In the genomic region with DNA sequence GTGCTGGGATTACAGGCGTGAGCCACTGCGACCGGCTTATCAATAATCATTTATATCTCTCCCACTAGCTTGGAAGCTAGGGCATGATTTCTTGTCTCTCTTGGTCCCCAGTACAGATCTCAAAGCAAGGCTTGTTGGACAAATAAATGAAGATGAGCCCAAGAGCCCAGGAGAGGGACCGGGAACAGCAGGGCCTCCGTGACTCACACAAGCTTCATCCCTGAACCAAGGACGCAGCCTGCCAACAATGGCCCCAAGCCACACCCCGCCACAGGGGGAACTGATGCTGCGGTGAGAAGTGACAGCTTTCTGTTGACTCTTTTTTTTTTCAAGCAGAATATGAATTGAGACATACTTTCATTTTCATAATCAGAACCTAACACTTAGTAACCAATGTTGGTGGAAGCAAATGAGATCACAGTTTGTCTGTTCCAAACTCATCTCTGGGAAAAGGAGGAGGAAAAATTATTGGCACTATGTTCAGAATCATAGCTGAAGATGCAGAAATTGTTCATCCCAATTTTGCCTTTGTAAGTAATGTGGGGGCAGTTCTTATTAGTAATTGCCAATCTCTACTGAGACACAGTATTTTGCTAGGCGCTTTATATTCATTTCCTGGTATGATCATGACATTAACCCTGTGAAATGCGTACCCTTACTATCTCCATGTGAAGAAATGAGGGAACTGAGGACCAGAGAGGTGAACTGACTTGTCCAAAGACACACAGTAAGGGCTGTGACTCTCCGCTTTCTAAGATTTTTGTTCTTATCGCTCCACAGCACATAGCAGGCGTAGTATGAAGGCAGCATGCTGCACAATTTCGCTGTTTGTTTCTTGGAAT, we compare ENCODE assay signal across 8 cellular contexts. TPM values are rescaled to one million over a fixed set of nuclear protein-coding genes. Genes with fewer than 3 reads are reported as not detected.
DNase-seq lines count a peak whose midpoint lies in the region; ATAC-seq, FAIRE-seq and TF ChIP-seq lines count a peak whose summit lies in the region.

No MANE protein-coding gene starts in this region.

- intact Hi-C loops in CD8-positive, alpha-beta T cell (cut with DNase I, micrococcal nuclease) = loop anchor here (1.0 to 10.0 kb wide), 5 partner anchors 55 to 1383 kb away; partner anchors contain the start of genes BNIP1 (in 1 of the 2) and ERGIC1 (in 1 of the 2)
- intact Hi-C loops in kidney (cut with DNase I) = no loop called here

- H3K4me3 Mint-ChIP-seq in CD8-positive, alpha-beta T cell = peak overlapping the region; percentile 59

- DNase-seq in CD8-positive, alpha-beta T cell = peak; percentile 67 to 91 (median 82)
- DNase-seq in T-helper 2 cell (peak; percentile 57 to 92 (median 82)), amniotic epithelial cell (ENCODE audit: low read depth) (peak; percentile 69), kidney (peak; percentile 93), cortex of kidney (lab: John Stamatoyannopoulos, UW) (no peak)
- DNase-seq in stimulated activated CD4-positive, alpha-beta T cell treated with anti-CD3 and anti-CD28 coated beads, Interleukin-4, amount 100 ng/mL, for 4 hours = peak; percentile 66 to 76

- H3K27ac ChIP-seq in CD8-positive, alpha-beta T cell (ENCODE audit: low read depth, low read length) = peak overlapping the region; percentile 82
- peak overlapping the region; percentile 39 to 77 for H3K27ac ChIP-seq in kidney (ENCODE audit: low read depth in 2 of 2, low read length in 2 of 2)

- no peak for FAIRE-seq in kidney (lab: Jason Lieb, UNC)

- ATAC-seq in CD8-positive, alpha-beta T cell = peak; percentile 79
- peak; percentile 74 for ATAC-seq in GM19455 (IDR thresholded peaks at IDR 0.05; ENCODE audit: unreplicated experiment)
- ATAC-seq in HG03565 (IDR thresholded peaks at IDR 0.05; ENCODE audit: unreplicated experiment) = peak; percentile 87

- H3K27me3 Mint-ChIP-seq in CD8-positive, alpha-beta T cell (ENCODE audit: low read depth) = no peaks in the 10 kb centered on the region

- H3K9ac ChIP-seq in kidney (ENCODE audit: low read length in 2 of 2) = no peak overlapping the region

- H3K9me3 Mint-ChIP-seq in CD8-positive, alpha-beta T cell = no peaks in the 10 kb centered on the region

- CTCF ChIA-PET in CD8-positive, alpha-beta T cell (lab: Charles Lee) = interaction anchor here (0.7 to 2.6 kb wide), 11 partner anchors 10 to 155 kb away, joined by 3 to 24 read pairs (median 3); no protein-coding TSS in a partner anchor

- no peaks in the 10 kb centered on the region for H3K36me3 ChIP-seq in CD8-positive, alpha-beta T cell (ENCODE audit: insufficient read depth, low read length)
- no peaks in the 10 kb centered on the region for H3K36me3 ChIP-seq in kidney (ENCODE audit: control insufficient read depth in 1 of 2, insufficient read depth in 2 of 2, low read length in 2 of 2)

- TF ChIP-seq CTCF in CD8-positive, alpha-beta T cell (IDR thresholded peaks at IDR 0.05) = no peak
- TF ChIP-seq CTCF in kidney (IDR thresholded peaks at IDR 0.05; ENCODE audit: borderline replicate concordance, extremely low read depth, insufficient read depth) = no peak

- no peaks in the 10 kb centered on the region for H3K27me3 ChIP-seq in CD8-positive, alpha-beta T cell (ENCODE audit: insufficient read depth, low read length)

- H3K4me3 ChIP-seq in CD8-positive, alpha-beta T cell (ENCODE audit: low read depth, low read length) = peak overlapping the region; percentile 22
- no peak overlapping the region for H3K4me3 ChIP-seq in kidney (ENCODE audit: low read length in 2 of 2)

- H3K27ac Mint-ChIP-seq in CD8-positive, alpha-beta T cell = peak overlapping the region; percentile 94

- no peaks in the 10 kb centered on the region for H3K36me3 Mint-ChIP-seq in CD8-positive, alpha-beta T cell

- peaks cover 41% of the 10 kb centered on the region for H3K4me1 Mint-ChIP-seq in CD8-positive, alpha-beta T cell (ENCODE audit: low read depth)

- H3K9me3 ChIP-seq in CD8-positive, alpha-beta T cell (ENCODE audit: low read length) = no peaks in the 10 kb centered on the region
- no peaks in the 10 kb centered on the region for H3K9me3 ChIP-seq in kidney (ENCODE audit: control insufficient read depth in 1 of 2, low read length in 2 of 2)

- POLR2A ChIA-PET in CD8-positive, alpha-beta T cell (lab: Charles Lee) = interaction anchor here (0.6 to 3.6 kb wide), 5 partner anchors 13 to 165 kb away, joined by 3 to 19 read pairs (median 3); no protein-coding TSS in a partner anchor

- peaks cover 29% of the 10 kb centered on the region for H3K4me1 ChIP-seq in CD8-positive, alpha-beta T cell (ENCODE audit: insufficient read depth, low read length)
- peaks cover 0 to under 1% of the 10 kb centered on the region in 2 donors for H3K4me1 ChIP-seq in kidney (ENCODE audit: control insufficient read depth in 1 of 2, insufficient read depth in 1 of 2, low read depth in 1 of 2, low read length in 2 of 2)

RNA-seq across cellular contexts. Expression of gene DUSP1, which starts 6.6 kb away (rescaled TPM):
- 100 to 1,000 TPM; 745 to 767 TPM for total RNA-seq in CD8-positive, alpha-beta T cell
- 172 TPM for total RNA-seq in kidney
- 298 TPM for polyA plus RNA-seq in kidney (ENCODE audit: insufficient read depth, low read depth, low replicate concordance)

RNA-seq across cellular contexts. Expression of gene ERGIC1, which starts 56.4 kb away (rescaled TPM):
- 10 to 100 TPM; 61.0 to 61.2 TPM for total RNA-seq in CD8-positive, alpha-beta T cell
- total RNA-seq in kidney = 183 TPM
- polyA plus RNA-seq in kidney (ENCODE audit: insufficient read depth, low read depth, low replicate concordance) = 88.0 TPM
